In the genomic region with DNA sequence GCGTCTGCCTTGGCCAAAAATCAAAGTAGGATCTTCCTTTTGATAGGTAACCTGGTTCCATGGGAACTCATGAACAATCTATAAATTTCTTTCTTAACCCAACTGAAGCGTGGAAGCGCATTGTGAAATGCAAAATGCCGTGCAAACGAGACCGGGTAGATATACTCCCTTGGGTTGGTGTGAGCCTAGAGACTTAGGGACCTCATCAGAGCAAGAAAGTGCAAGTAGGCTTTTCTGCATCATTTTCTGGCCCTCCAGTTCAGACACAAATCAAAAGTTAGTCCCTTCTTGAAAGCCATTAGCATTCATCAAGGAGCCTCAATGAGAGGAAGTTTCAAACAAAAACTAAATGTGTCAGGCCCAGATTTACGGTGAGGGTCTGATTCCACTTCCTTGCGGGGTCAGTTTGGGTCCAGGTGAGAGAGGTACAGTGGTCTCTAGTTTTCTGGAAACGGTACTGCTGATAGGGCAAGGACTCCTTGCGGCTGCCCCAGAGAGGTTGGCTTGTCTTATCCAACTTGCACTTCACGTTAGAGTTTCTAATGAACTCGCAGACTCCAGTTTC, we compare ENCODE assay signal across 8 cellular contexts. TPM values are rescaled to one million over a fixed set of nuclear protein-coding genes. Genes with fewer than 3 reads are reported as not detected.
A peak's percentile ranks its signal among the peaks of the same experiment; 100 is the strongest.
DNase-seq lines count a peak whose midpoint lies in the region; ATAC-seq and TF ChIP-seq lines count a peak whose summit lies in the region.

No MANE protein-coding gene starts in this region.

- H3K36me3 ChIP-seq in adipocyte (ENCODE audit: control insufficient read depth, insufficient read depth, low read length, severe bottlenecking): no peaks in the 10 kb centered on the region
- H3K36me3 ChIP-seq in upper lobe of right lung: no peaks in the 10 kb centered on the region

- H3K4me3 ChIP-seq in adipocyte (ENCODE audit: low read length): peak overlapping the region; percentile 98
- H3K4me3 ChIP-seq in upper lobe of right lung: peak overlapping the region; percentile 85

- DNase-seq in AG20443 (ENCODE audit: low spot score) (peak; percentile 9), adipocyte (ENCODE audit: low read depth) (peak; percentile 54), kidney tubule cell (ENCODE audit: low spot score) (peak; percentile 19), upper lobe of right lung (no peak), DMS79 treated with DMSO at 0.1 percent for 48 hours (lab: John Stamatoyannopoulos, UW) (no peak), SHP77 treated with DMSO at 0.1 percent for 48 hours (lab: John Stamatoyannopoulos, UW) (no peak)

- intact Hi-C loops in upper lobe of right lung (cut with DNase I): no loop called here

- peak overlapping the region; percentile 99 for H3K27ac ChIP-seq in upper lobe of right lung

- TF ChIP-seq CTCF in upper lobe of right lung (IDR thresholded peaks at IDR 0.05): no peak

- H3K9me3 ChIP-seq in adipocyte (ENCODE audit: control insufficient read depth, low read length) (no peaks in the 10 kb centered on the region), upper lobe of right lung (no peaks in the 10 kb centered on the region)

- H3K27me3 ChIP-seq in adipocyte (replicated peaks; ENCODE audit: control insufficient read depth, insufficient read depth, low read length) (no peaks in the 10 kb centered on the region), upper lobe of right lung (no peaks in the 10 kb centered on the region)

- H3K4me1 ChIP-seq in adipocyte (ENCODE audit: control insufficient read depth, insufficient read depth, low read length): peaks cover 14% of the 10 kb centered on the region
- no peaks in the 10 kb centered on the region for H3K4me1 ChIP-seq in upper lobe of right lung

- H3K9ac ChIP-seq in adipocyte (ENCODE audit: low read length): peak overlapping the region; percentile 96

- ATAC-seq in GM19438 (IDR thresholded peaks at IDR 0.05; ENCODE audit: low read depth, unreplicated experiment): peak; percentile 9
- peak; percentile 3 for ATAC-seq in HG03457 (IDR thresholded peaks at IDR 0.05; ENCODE audit: unreplicated experiment)
- peak; percentile 4 for ATAC-seq in upper lobe of right lung

RNA-seq across cellular contexts. Expression of gene ZNF184, which starts 5.3 kb away (rescaled TPM):
- 6.8 TPM for total RNA-seq in upper lobe of right lung

Comparison
In these comparisons a context has a peak if more than half of its experiments do, and no peak if none do; other contexts are left out.
1. DNase-seq: peak in AG20443 (single experiment), adipocyte (single experiment) and kidney tubule cell (single experiment); none in upper lobe of right lung (single experiment), DMS79 treated with DMSO at 0.1 percent for 48 hours (single experiment) and SHP77 treated with DMSO at 0.1 percent for 48 hours (single experiment).
2. Peak in every context shown above with its lines, with median percentiles within 50 percentile points of each other: ATAC-seq.